32 cellular contexts compared by ENCODE assay signal in the genomic region with DNA sequence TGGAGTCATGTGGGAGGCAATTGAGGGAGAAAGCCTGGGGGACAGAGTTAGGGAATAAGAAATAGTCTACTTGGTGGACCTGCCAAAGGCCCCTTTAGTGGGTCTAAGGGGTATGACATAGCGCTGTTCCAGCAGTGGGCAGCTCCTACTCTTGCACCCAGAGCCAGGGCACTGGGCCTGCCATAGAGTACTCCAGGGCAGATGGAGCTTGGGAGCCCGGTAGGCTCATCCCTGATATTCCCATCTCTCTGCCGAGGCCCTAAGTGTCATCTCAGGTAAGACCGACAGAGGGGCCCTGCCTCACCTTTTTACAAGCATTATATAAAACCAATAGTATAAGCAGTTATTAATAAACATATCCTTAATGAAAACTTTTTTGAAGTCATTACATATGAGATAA. TPM values are rescaled to one million over a fixed set of nuclear protein-coding genes. Genes with fewer than 3 reads are reported as not detected.
DNase-seq lines count a peak whose midpoint lies in the region; ATAC-seq, FAIRE-seq and TF ChIP-seq lines count a peak whose summit lies in the region.
"Had no signal": no experiment of that assay in that cellular context is flagged by ENCODE, and none has a peak within 500 bp of the region (broad histone marks: within the 10 kb centered on the region; RNA-seq: fewer than 3 reads in every experiment).

No MANE protein-coding gene starts in this region.

- no peaks in the 10 kb centered on the region for H4K20me1 ChIP-seq in K562 (replicated peaks; ENCODE audit: control insufficient read depth, insufficient read depth, low read length)
- H4K20me1 ChIP-seq: BLaER1; BLaER1 treated with 17β-estradiol and CSF1 and Interleukin-3, amounts not matched to agents 10 nM and 100 nM had no signal

- 2% methylated on average over 4 of the region's 4 CpGs for WGBS in K562 (ENCODE audit: insufficient coverage, low coverage, missing lambda C conversion rate)

- no peak for DNase-seq in K562 (ENCODE audit: extremely low read depth in 1 of 4, low spot score in 3 of 4)
- peak; percentile 51 for DNase-seq in chondrocyte (ENCODE audit: low spot score)
- DNase-seq in effector memory CD4-positive, alpha-beta T cell, result no peak
- no peak for DNase-seq in stimulated activated CD4-positive, alpha-beta T cell treated with anti-CD3 and anti-CD28 coated beads, Interleukin-15, amount 100 ng/mL, for 24 hours
- DNase-seq: 8988T; ACHN; AML-193; BE2C; C1 segment of cervical spinal cord; Caco-2; Calu3; CD4-positive, alpha-beta memory T cell; CD4-positive, alpha-beta T cell; CD4-positive, CD25-positive, alpha-beta regulatory T cell; CD8-positive, alpha-beta memory T cell; CD8-positive, alpha-beta T cell; COR-L47; DMS 273 treated with DMSO at 0.1 percent for 48 hours; DMS153; DMS53; DMS79; DMS79 treated with DMSO at 0.1 percent for 48 hours; DND-41; EL had no signal

- peaks cover 23% of the 10 kb centered on the region for H3K9me3 Mint-ChIP-seq in chondrocyte (ENCODE audit: low read depth)

- TF ChIP-seq CTCF in K562 (IDR thresholded peaks at IDR 0.05 in 2 of 3, conservative IDR thresholded peaks at IDR 0.05 in 1 of 3; ENCODE audit: insufficient read depth in 2 of 3, low read depth in 1 of 3, low read length in 3 of 3), result no peak
- TF ChIP-seq CTCF in chondrocyte (IDR thresholded peaks at IDR 0.05), result no peak

- no peak overlapping the region for H3K27ac Mint-ChIP-seq in chondrocyte (ENCODE audit: unreplicated experiment)
- H3K27ac Mint-ChIP-seq: B cell; CD14-positive monocyte; CD4-positive, alpha-beta memory T cell; CD4-positive, alpha-beta T cell; CD8-positive, alpha-beta T cell had no signal

- 0 out of 3 replicates have a peak, but pooled peaks have one; percentile 38 for ATAC-seq in K562
- ATAC-seq: A549; CD8-positive, alpha-beta T cell had no signal

- TF ChIP-seq POLR2A in K562 (conservative IDR thresholded peaks at IDR 0.05), result no peak

- H3K27me3 ChIP-seq in K562 (ENCODE audit: control insufficient read depth in 2 of 2, insufficient read depth in 2 of 2, low read length in 2 of 2), result peaks cover 5 to 10% of the 10 kb centered on the region in 2 experiments; a peak in 3 of 5 replicates
- no peaks in the 10 kb centered on the region for H3K27me3 ChIP-seq in effector memory CD4-positive, alpha-beta T cell (replicated peaks; ENCODE audit: control insufficient read depth, insufficient read depth, low read length, poor library complexity, severe bottlenecking)
- H3K27me3 ChIP-seq: BLaER1; BLaER1 treated with 17β-estradiol and CSF1 and Interleukin-3, amounts not matched to agents 10 nM and 100 nM had no signal

- FAIRE-seq in K562 (lab: Jason Lieb, UNC), result no peak
- FAIRE-seq: A549, D721Med had no signal

- in situ Hi-C loops in K562 (cut with MboI), result no loop called here

- H3K4me1 Mint-ChIP-seq in chondrocyte (ENCODE audit: low read depth), result no peaks in the 10 kb centered on the region
- H3K4me1 Mint-ChIP-seq: B cell, CD14-positive monocyte had no signal

- CTCF ChIA-PET in K562 (lab: Yijun Ruan, JAX; ENCODE audit: low intra/inter-chr PET ratio), result no interaction called here

- H3K36me3 ChIP-seq in K562 (ENCODE audit: control insufficient read depth, insufficient read depth, low read length), result no peaks in the 10 kb centered on the region
- peaks cover 83% of the 10 kb centered on the region for H3K36me3 ChIP-seq in effector memory CD4-positive, alpha-beta T cell (ENCODE audit: control insufficient read depth, insufficient read depth, low read length)
- H3K36me3 ChIP-seq: BE2C had no signal

- no peaks in the 10 kb centered on the region for H3K79me2 ChIP-seq in K562 (ENCODE audit: control insufficient read depth, insufficient read depth, low read length)

- H3K4me3 ChIP-seq in K562, result no peak overlapping the region
- no peak overlapping the region for H3K4me3 ChIP-seq in effector memory CD4-positive, alpha-beta T cell (ENCODE audit: insufficient read depth, low read depth, low read length, poor library complexity, severe bottlenecking)
- H3K4me3 ChIP-seq: A549; BLaER1; BLaER1 treated with 17β-estradiol and CSF1 and Interleukin-3, amounts not matched to agents 10 nM and 100 nM had no signal

- intact Hi-C loops in K562 (cut with micrococcal nuclease), result no loop called here

- H3K9ac ChIP-seq in K562 (ENCODE audit: insufficient read depth in 1 of 2, low read depth in 2 of 2, low read length in 2 of 2), result no peak overlapping the region
- H3K9ac ChIP-seq: BLaER1; BLaER1 treated with 17β-estradiol and CSF1 and Interleukin-3, amounts not matched to agents 10 nM and 100 nM had no signal

- no peak for TF ChIP-seq EP300 in K562 (IDR thresholded peaks at IDR 0.05; ENCODE audit: low read length)

- no peak overlapping the region for H2AFZ ChIP-seq in K562 (ENCODE audit: low read depth, low read length)

- H3K4me2 ChIP-seq in K562 (ENCODE audit: insufficient read depth, low read length), result no peak overlapping the region
- H3K4me2 ChIP-seq: A549; BLaER1; BLaER1 treated with 17β-estradiol and CSF1 and Interleukin-3, amounts not matched to agents 10 nM and 100 nM had no signal

- no peak overlapping the region for H3K4me3 Mint-ChIP-seq in chondrocyte (ENCODE audit: unreplicated experiment)
- H3K4me3 Mint-ChIP-seq: B cell; CD14-positive monocyte; CD4-positive, alpha-beta memory T cell; CD4-positive, alpha-beta T cell; CD4-positive, CD25-positive, alpha-beta regulatory T cell; CD8-positive, alpha-beta memory T cell; CD8-positive, alpha-beta T cell had no signal

- no peak overlapping the region for H3K27ac ChIP-seq in K562 (ENCODE audit: extremely low read depth, low read depth, low read length)
- H3K27ac ChIP-seq in effector memory CD4-positive, alpha-beta T cell (ENCODE audit: insufficient read depth, low read length, poor library complexity, severe bottlenecking), result no peak overlapping the region
- H3K27ac ChIP-seq: 22Rv1; A549; BLaER1; BLaER1 treated with 17β-estradiol and CSF1 and Interleukin-3, amounts not matched to agents 10 nM and 100 nM; C4-2B had no signal

- POLR2A ChIA-PET in K562 (lab: Yijun Ruan, JAX), result no interaction called here

- no peak for TF ChIP-seq RAD21 in K562 (CRISPR knock-in tag; conservative IDR thresholded peaks at IDR 0.05 in 1 of 2, IDR thresholded peaks at IDR 0.05 in 1 of 2)

- peaks cover 10% of the 10 kb centered on the region for H3K27me3 Mint-ChIP-seq in chondrocyte (ENCODE audit: low read depth)
- H3K27me3 Mint-ChIP-seq: B cell; CD4-positive, alpha-beta memory T cell; CD4-positive, alpha-beta T cell; CD4-positive, CD25-positive, alpha-beta regulatory T cell; CD8-positive, alpha-beta memory T cell had no signal

- no peaks in the 10 kb centered on the region for H3K9me3 ChIP-seq in K562 (replicated peaks; ENCODE audit: control insufficient read depth, insufficient read depth, low read depth, low read length)
- H3K9me3 ChIP-seq in effector memory CD4-positive, alpha-beta T cell (ENCODE audit: control insufficient read depth, low read length), result peaks cover 13% of the 10 kb centered on the region
- H3K9me3 ChIP-seq: BE2C, BLaER1, Caco-2 had no signal

- BruUV-seq in K562 (replicated peaks; lab: Mats Ljungman, UMichigan), result no TSS peak

- no peaks in the 10 kb centered on the region for H3K9me1 ChIP-seq in K562 (ENCODE audit: control insufficient read depth, insufficient read depth, low read length)

- H3K4me1 ChIP-seq in K562 (replicated peaks in 1 of 2; ENCODE audit: control insufficient read depth in 2 of 2, insufficient read depth in 2 of 2, low read length in 2 of 2), result no peaks in the 10 kb centered on the region
- H3K4me1 ChIP-seq in effector memory CD4-positive, alpha-beta T cell (ENCODE audit: control insufficient read depth, insufficient read depth, low read length, poor library complexity, severe bottlenecking), result no peaks in the 10 kb centered on the region
- H3K4me1 ChIP-seq: A549, BE2C, BLaER1, Caco-2 had no signal

- H3K36me3 Mint-ChIP-seq in chondrocyte (ENCODE audit: low read depth), result peaks cover 37% of the 10 kb centered on the region

RNA-seq across cellular contexts. Expression of gene SAMD9L, which starts 9.6 kb away (rescaled TPM):
- total RNA-seq in K562 (2011; cell fraction: chromatin; rRNA removed; ENCODE audit: low replicate concordance), result 0.05 and 0.42 TPM in 2 replicates
- total RNA-seq in K562 (2011; cell fraction: nucleolus; rRNA removed), result not detected in 2 replicates
- not detected in 2 replicates for total RNA-seq in K562 (2011; cell fraction: nucleoplasm; rRNA removed)
- total RNA-seq in K562 (2014; rRNA removed) (0.41 and 0.59 TPM in 2 replicates), K562 (2014; rRNA removed; fragmentation: Illumina TruSeq; extraction: Trizol) (0.48 and 0.91 TPM in 2 replicates), K562 (2015; rRNA removed; fragmentation: Illumina TruSeq; extraction: Trizol) (0.87 and 1.0 TPM in 2 replicates), K562 (2021) (0.44 and 0.45 TPM in 2 replicates), chondrocyte (6.8 to 22.5 TPM (median 6.9 TPM) in 3 replicates)
- polyA plus RNA-seq in K562 (2011; rRNA removed) (0.07 and 0.15 TPM in 2 replicates), K562 (2014; fragmentation: Illumina TruSeq; extraction: Trizol) (0.33 and 0.55 TPM in 2 replicates), K562 (2014; fragmentation: Nextera tagmentation; extraction: Ambion mirVana) (under 1 TPM; 0.44 to 0.48 TPM), K562 (2014; rRNA removed) (0.32 and 1.1 TPM in 2 replicates)
- under 0.01 TPM in 1 of 2 replicates, not detected in the other for polyA plus RNA-seq in K562 (2011; cell fraction: cytosol; rRNA removed)
- polyA plus RNA-seq in K562 (2011; cell fraction: nucleus; rRNA removed), result 0.21 and 0.23 TPM in 2 replicates
- polyA plus RNA-seq in K562 (2012), result 0.53 and 1.3 TPM in 2 replicates
- polyA minus RNA-seq in K562 (2011; rRNA and poly(A)+ RNA removed), result 0.03 and 0.04 TPM in 2 replicates
- not detected in 2 replicates for polyA minus RNA-seq in K562 (2011; cell fraction: cytosol; rRNA and poly(A)+ RNA removed)
- 0.11 and 0.13 TPM in 2 replicates for polyA minus RNA-seq in K562 (2011; cell fraction: nucleus; rRNA and poly(A)+ RNA removed)
- total RNA-seq: Caco-2 had no signal

RNA-seq across cellular contexts. Expression of gene SAMD9, which starts 20.8 kb away (rescaled TPM):
- total RNA-seq in K562 (2011; cell fraction: chromatin; rRNA removed; ENCODE audit: low replicate concordance), result 0.32 and 1.5 TPM in 2 replicates
- 0.17 and 0.26 TPM in 2 replicates for total RNA-seq in K562 (2011; cell fraction: nucleolus; rRNA removed)
- total RNA-seq in K562 (2011; cell fraction: nucleoplasm; rRNA removed), result 0.44 and 0.53 TPM in 2 replicates
- total RNA-seq in K562 (2014; rRNA removed) (1.6 and 1.9 TPM in 2 replicates), K562 (2014; rRNA removed; fragmentation: Illumina TruSeq; extraction: Trizol) (3.7 and 4.4 TPM in 2 replicates), K562 (2015; rRNA removed; fragmentation: Illumina TruSeq; extraction: Trizol) (3.9 and 4.0 TPM in 2 replicates), K562 (2021) (2.5 and 2.7 TPM in 2 replicates), chondrocyte (4.2 to 13.8 TPM (median 5.0 TPM) in 3 replicates)
- polyA plus RNA-seq in K562 (2011; rRNA removed) (0.51 and 1.0 TPM in 2 replicates), K562 (2014; fragmentation: Illumina TruSeq; extraction: Trizol) (2.2 and 2.9 TPM in 2 replicates), K562 (2014; fragmentation: Nextera tagmentation; extraction: Ambion mirVana) (1 to 10 TPM; 1.1 to 1.3 TPM), K562 (2014; rRNA removed) (1.1 and 1.5 TPM in 2 replicates)
- 0.07 and 0.10 TPM in 2 replicates for polyA plus RNA-seq in K562 (2011; cell fraction: cytosol; rRNA removed)
- polyA plus RNA-seq in K562 (2011; cell fraction: nucleus; rRNA removed), result 0.28 and 0.33 TPM in 2 replicates
- 1.5 and 2.1 TPM in 2 replicates for polyA plus RNA-seq in K562 (2012)
- 1.9 and 3.3 TPM in 2 replicates for polyA minus RNA-seq in K562 (2011; rRNA and poly(A)+ RNA removed)
- 0.46 and 1.8 TPM in 2 replicates for polyA minus RNA-seq in K562 (2011; cell fraction: cytosol; rRNA and poly(A)+ RNA removed)
- polyA minus RNA-seq in K562 (2011; cell fraction: nucleus; rRNA and poly(A)+ RNA removed), result 1.2 and 1.3 TPM in 2 replicates
